Comparison of ENCODE assay signal across 8 cellular contexts in genomic region chr3:122415104-122415744, GRCh38. TPM values are rescaled to one million over a fixed set of nuclear protein-coding genes. Genes with fewer than 3 reads are reported as not detected.
DNase-seq lines count a peak whose midpoint lies in the region; TF ChIP-seq lines count a peak whose summit lies in the region.

No MANE protein-coding gene starts in this region.

- peak overlapping the region; percentile 85 for H3K4me2 ChIP-seq in MM.1S (ENCODE audit: low read depth, low read length)

- no peaks in the 10 kb centered on the region for H4K20me1 ChIP-seq in MM.1S (ENCODE audit: insufficient read depth, low read length)

- peak overlapping the region; percentile 71 for H3K4me3 ChIP-seq in GM06990 (replicated peaks; ENCODE audit: low read depth, low read length)
- peak overlapping the region; percentile 78 for H3K4me3 ChIP-seq in HAP-1
- H3K4me3 ChIP-seq in MM.1S (ENCODE audit: low read length) = peak overlapping the region; percentile 76
- peak overlapping the region; percentile 100 for H3K4me3 ChIP-seq in adipocyte (ENCODE audit: low read length)
- peak overlapping the region; percentile 90 to 92 (median 91) for H3K4me3 ChIP-seq in skeletal muscle tissue (ENCODE audit: low read length in 3 of 3)

- H3K79me2 ChIP-seq in MM.1S (ENCODE audit: low read length) = peaks cover 36% of the 10 kb centered on the region

- in situ Hi-C loops in HAP-1 (cut with MboI; ENCODE audit: low sequenced_read_pairs) = no loop called here

- H3K9me3 ChIP-seq in HAP-1 (no peaks in the 10 kb centered on the region), MM.1S (replicated peaks; ENCODE audit: insufficient read depth, low read length) (no peaks in the 10 kb centered on the region), adipocyte (ENCODE audit: control insufficient read depth, low read length) (no peaks in the 10 kb centered on the region), skeletal muscle tissue (ENCODE audit: control insufficient read depth in 3 of 3, low read length in 3 of 3) (no peaks in the 10 kb centered on the region)

- peak overlapping the region; percentile 88 for H3K9ac ChIP-seq in MM.1S (ENCODE audit: low read length)
- H3K9ac ChIP-seq in adipocyte (ENCODE audit: low read length) = peak overlapping the region; percentile 95
- peak overlapping the region; percentile 91 to 96 (median 93) for H3K9ac ChIP-seq in skeletal muscle tissue (ENCODE audit: low read depth in 1 of 3, low read length in 3 of 3)

- TF ChIP-seq CTCF in GM06990 (IDR thresholded peaks at IDR 0.05; ENCODE audit: insufficient read depth, low read length, poor library complexity, severe bottlenecking) (no peak), MM.1S (IDR thresholded peaks at IDR 0.05; ENCODE audit: low read length) (no peak)

- H3K36me3 ChIP-seq in GM06990 (ENCODE audit: control insufficient read depth, insufficient read depth, low read length) = no peaks in the 10 kb centered on the region; the same call in 1 of the 2 replicates
- peaks cover 4% of the 10 kb centered on the region; the same call in 1 of the 2 replicates for H3K36me3 ChIP-seq in HAP-1 (replicated peaks)
- H3K36me3 ChIP-seq in MM.1S (replicated peaks; ENCODE audit: insufficient read depth, low read length) = no peaks in the 10 kb centered on the region
- H3K36me3 ChIP-seq in adipocyte (ENCODE audit: control insufficient read depth, insufficient read depth, low read length, severe bottlenecking) = peaks cover 13% of the 10 kb centered on the region
- H3K36me3 ChIP-seq in skeletal muscle tissue (ENCODE audit: control insufficient read depth in 3 of 3, insufficient read depth in 3 of 3, low read length in 3 of 3) = peaks cover 4 to 15% (median 8%) of the 10 kb centered on the region in 3 donors

- H3K27ac ChIP-seq in MM.1S (ENCODE audit: low read length) (peak overlapping the region; percentile 97), skeletal muscle tissue (ENCODE audit: low read depth, low read length) (peak overlapping the region; percentile 94)

- peaks cover 24% of the 10 kb centered on the region for H3F3A ChIP-seq in MM.1S (ENCODE audit: insufficient read depth, low read length)

- H3K4me1 ChIP-seq in HAP-1 (peaks cover 7% of the 10 kb centered on the region), MM.1S (ENCODE audit: low read length) (peaks cover 7% of the 10 kb centered on the region), adipocyte (ENCODE audit: control insufficient read depth, insufficient read depth, low read length) (peaks cover 22% of the 10 kb centered on the region), skeletal muscle tissue (ENCODE audit: control insufficient read depth in 3 of 3, insufficient read depth in 3 of 3, low read length in 3 of 3) (peaks cover 14 to 40% (median 23%) of the 10 kb centered on the region in 3 donors)

- peak overlapping the region; percentile 63 for H2AFZ ChIP-seq in MM.1S (ENCODE audit: low read length)

- DNase-seq in GM06990 (ENCODE audit: extremely low read depth, insufficient read length) (no peak), HAP-1 (ENCODE audit: low spot score in 2 of 2) (peak; percentile 26 to 62), MM.1S (peak; percentile 84), adipocyte (ENCODE audit: low read depth) (peak; percentile 72), iPS DF 19.7 (ENCODE audit: low read depth, low spot score) (peak; percentile 25), COR-L47 (lab: John Stamatoyannopoulos, UW) (no peak), mucosa of gallbladder (ENCODE audit: low spot score) (no peak)

- no peaks in the 10 kb centered on the region for H3K9me2 ChIP-seq in MM.1S (replicated peaks; ENCODE audit: insufficient read depth, low read length)

- no peaks in the 10 kb centered on the region for H3K27me3 ChIP-seq in GM06990 (replicated peaks; ENCODE audit: control insufficient read depth, insufficient read depth, low read length)
- no peaks in the 10 kb centered on the region for H3K27me3 ChIP-seq in HAP-1 (ENCODE audit: low read depth)
- no peaks in the 10 kb centered on the region for H3K27me3 ChIP-seq in MM.1S (replicated peaks; ENCODE audit: insufficient read depth, low read length)
- no peaks in the 10 kb centered on the region for H3K27me3 ChIP-seq in adipocyte (replicated peaks; ENCODE audit: control insufficient read depth, insufficient read depth, low read length)
- no peaks in the 10 kb centered on the region for H3K27me3 ChIP-seq in skeletal muscle tissue (ENCODE audit: control insufficient read depth in 3 of 3, insufficient read depth in 3 of 3, low read length in 3 of 3)

RNA-seq across cellular contexts. Expression of gene WDR5B, which starts 0.6 kb away (rescaled TPM):
- total RNA-seq in skeletal muscle tissue (4.7 TPM), mucosa of gallbladder (6.5 TPM)

RNA-seq across cellular contexts. Expression of gene FAM162A, which starts 31.2 kb away (rescaled TPM):
- 13.0 TPM for total RNA-seq in skeletal muscle tissue
- 83.0 TPM for total RNA-seq in mucosa of gallbladder

RNA-seq across cellular contexts. Expression of gene MIX23, which starts 32.2 kb away (rescaled TPM):
- total RNA-seq in skeletal muscle tissue = 27.7 TPM
- total RNA-seq in mucosa of gallbladder = 23.3 TPM

Comparison
In these comparisons a context has a peak if more than half of its experiments do, and no peak if none do; other contexts are left out.
1. DNase-seq: peak in HAP-1 (2 of 2), MM.1S (single experiment), adipocyte (single experiment) and iPS DF 19.7 (single experiment); none in GM06990 (single experiment), COR-L47 (single experiment) and mucosa of gallbladder (single experiment).
2. Peak in every context shown above with its lines, with median percentiles within 50 percentile points of each other: H3K4me3 ChIP-seq and H3K9ac ChIP-seq.